Comparison of ENCODE assay signal across 1 cellular context in the genomic region with DNA sequence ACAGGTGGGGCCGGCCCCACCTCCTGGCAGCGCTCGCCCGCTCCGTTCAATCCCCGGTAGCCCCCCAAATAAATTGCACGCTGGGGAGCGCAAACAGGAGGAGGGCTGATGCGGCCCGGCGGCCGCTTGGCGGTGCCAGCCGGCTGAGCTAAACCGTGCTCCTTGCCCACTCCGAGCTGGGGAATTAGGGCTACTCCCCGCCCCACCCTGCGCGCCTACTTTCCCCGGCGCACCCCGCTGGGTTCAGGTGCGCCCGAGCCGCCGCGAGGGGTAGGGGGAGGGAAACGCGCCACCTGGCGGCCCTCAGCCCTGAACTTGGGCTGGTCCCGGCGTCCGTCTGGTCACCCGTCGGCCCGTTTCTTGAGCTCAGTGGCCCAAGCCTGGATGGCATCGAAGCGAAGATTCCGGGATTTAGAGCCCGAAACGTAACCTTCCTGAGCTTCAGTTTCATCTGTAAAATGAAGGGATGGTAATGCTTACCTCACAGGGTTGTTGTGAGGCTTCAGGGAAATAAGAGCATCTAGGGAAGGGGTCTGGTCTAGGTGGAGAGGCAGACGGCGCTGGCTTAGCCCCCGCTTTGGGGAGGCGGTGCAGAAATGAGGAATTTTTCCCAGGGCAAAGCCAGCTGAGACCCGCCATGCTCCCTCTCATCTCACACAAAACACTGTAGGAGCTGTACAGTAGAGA.
TF ChIP-seq lines count a peak whose summit lies in the region.

No MANE protein-coding gene starts in this region.

TF ChIP-seq in K562, 482 proteins besides CTCF, POLR2A, EP300 and RAD21 (continued from another document and continues in another):
- TF ChIP-seq, protein P1, sequence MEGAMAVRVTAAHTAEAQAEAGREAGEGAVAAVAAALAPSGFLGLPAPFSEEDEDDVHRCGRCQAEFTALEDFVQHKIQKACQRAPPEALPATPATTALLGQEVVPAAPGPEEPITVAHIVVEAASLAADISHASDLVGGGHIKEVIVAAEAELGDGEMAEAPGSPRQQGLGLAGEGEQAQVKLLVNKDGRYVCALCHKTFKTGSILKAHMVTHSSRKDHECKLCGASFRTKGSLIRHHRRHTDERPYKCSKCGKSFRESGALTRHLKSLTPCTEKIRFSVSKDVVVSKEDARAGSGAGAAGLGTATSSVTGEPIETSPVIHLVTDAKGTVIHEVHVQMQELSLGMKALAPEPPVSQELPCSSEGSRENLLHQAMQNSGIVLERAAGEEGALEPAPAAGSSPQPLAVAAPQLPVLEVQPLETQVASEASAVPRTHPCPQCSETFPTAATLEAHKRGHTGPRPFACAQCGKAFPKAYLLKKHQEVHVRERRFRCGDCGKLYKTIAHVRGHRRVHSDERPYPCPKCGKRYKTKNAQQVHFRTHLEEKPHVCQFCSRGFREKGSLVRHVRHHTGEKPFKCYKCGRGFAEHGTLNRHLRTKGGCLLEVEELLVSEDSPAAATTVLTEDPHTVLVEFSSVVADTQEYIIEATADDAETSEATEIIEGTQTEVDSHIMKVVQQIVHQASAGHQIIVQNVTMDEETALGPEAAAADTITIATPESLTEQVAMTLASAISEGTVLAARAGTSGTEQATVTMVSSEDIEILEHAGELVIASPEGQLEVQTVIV (CRISPR knock-in tag; IDR thresholded peaks at IDR 0.05; ENCODE audit: borderline replicate concordance) = no peak
- TF ChIP-seq SMARCC2 (IDR thresholded peaks at IDR 0.05; ENCODE audit: low read depth) (no peak), ZNF282 (CRISPR knock-in tag; IDR thresholded peaks at IDR 0.05) (no peak), ZBTB8A (IDR thresholded peaks at IDR 0.05; ENCODE audit: partially characterized antibody) (no peak), NCOA6 (IDR thresholded peaks at IDR 0.05) (0 out of 2 replicates have a peak, but pooled peaks have one; percentile 62), WHSC1 (IDR thresholded peaks at IDR 0.05; ENCODE audit: low read length) (no peak), HNRNPH1 (optimal IDR thresholded peaks at IDR 0.05; ENCODE audit: low read depth, low read length) (no peak), HNRNPLL (IDR thresholded peaks at IDR 0.05; ENCODE audit: low read depth, low read length, poor library complexity, severe bottlenecking) (no peak), ASH1L (IDR thresholded peaks at IDR 0.05; ENCODE audit: borderline replicate concordance, low read depth, partially characterized antibody) (no peak), BRD4 (IDR thresholded peaks at IDR 0.05) (no peak), PCBP2 (IDR thresholded peaks at IDR 0.05; ENCODE audit: low read depth, low read length, poor library complexity, severe bottlenecking) (no peak), NUFIP1 (IDR thresholded peaks at IDR 0.05; ENCODE audit: partially characterized antibody) (no peak), SMARCA5 (IDR thresholded peaks at IDR 0.05) (no peak), JUNB (CRISPR knock-in tag; conservative IDR thresholded peaks at IDR 0.05) (no peak), HNRNPK (IDR thresholded peaks at IDR 0.05; ENCODE audit: low read depth, low read length, poor library complexity, severe bottlenecking) (no peak), ZNF212 (CRISPR knock-in tag; IDR thresholded peaks at IDR 0.05) (no peak), RFX1 (IDR thresholded peaks at IDR 0.05) (no peak), DDX20 (tag; IDR thresholded peaks at IDR 0.05; ENCODE audit: low read depth) (no peak), ARNT (IDR thresholded peaks at IDR 0.05) (no peak), BRCA1 (IDR thresholded peaks at IDR 0.05) (no peak), BRCA1 (CRISPR knock-in tag; IDR thresholded peaks at IDR 0.05) (no peak), TEAD1 (CRISPR knock-in tag; IDR thresholded peaks at IDR 0.05) (peak; percentile 4 to 9; a peak in 1 of 4 replicates), NELFE (IDR thresholded peaks at IDR 0.05; ENCODE audit: insufficient read depth, insufficient read length) (no peak), ZNF224 (CRISPR knock-in tag; IDR thresholded peaks at IDR 0.05) (no peak), ZNF12 (CRISPR knock-in tag; IDR thresholded peaks at IDR 0.05) (no peak), CEBPG (CRISPR knock-in tag; IDR thresholded peaks at IDR 0.05) (no peak), CEBPG (tag; conservative IDR thresholded peaks at IDR 0.05 in 1 of 2, IDR thresholded peaks at IDR 0.05 in 1 of 2) (no peak), CBX8 (IDR thresholded peaks at IDR 0.05; ENCODE audit: borderline replicate concordance, extremely low read depth, low read depth, low read length, poor library complexity, severe bottlenecking) (no peak), ZNF699 (CRISPR knock-in tag; IDR thresholded peaks at IDR 0.05; ENCODE audit: insufficient replicate concordance) (no peak), CBFB (CRISPR knock-in tag; IDR thresholded peaks at IDR 0.05) (no peak), PML (IDR thresholded peaks at IDR 0.05; ENCODE audit: low read length) (no peak), MEF2D (tag; conservative IDR thresholded peaks at IDR 0.05; ENCODE audit: low read depth) (no peak), GABPB1 (CRISPR knock-in tag; IDR thresholded peaks at IDR 0.05) (peak; percentile 67; the same call in 1 of the 2 replicates), PCBP1 (IDR thresholded peaks at IDR 0.05; ENCODE audit: low read depth, low read length, poor library complexity, severe bottlenecking) (peak; percentile 90), CBX5 (IDR thresholded peaks at IDR 0.05; ENCODE audit: borderline replicate concordance, low read depth) (no peak), ZNF644 (tag; IDR thresholded peaks at IDR 0.05; ENCODE audit: low read depth) (no peak), MAFG (tag; conservative IDR thresholded peaks at IDR 0.05) (no peak), SIN3B (IDR thresholded peaks at IDR 0.05; ENCODE audit: low read depth) (no peak), GATAD2B (IDR thresholded peaks at IDR 0.05; ENCODE audit: borderline replicate concordance) (no peak), ZNF174 (CRISPR knock-in tag; IDR thresholded peaks at IDR 0.05) (no peak)
- TF ChIP-seq, protein P2, sequence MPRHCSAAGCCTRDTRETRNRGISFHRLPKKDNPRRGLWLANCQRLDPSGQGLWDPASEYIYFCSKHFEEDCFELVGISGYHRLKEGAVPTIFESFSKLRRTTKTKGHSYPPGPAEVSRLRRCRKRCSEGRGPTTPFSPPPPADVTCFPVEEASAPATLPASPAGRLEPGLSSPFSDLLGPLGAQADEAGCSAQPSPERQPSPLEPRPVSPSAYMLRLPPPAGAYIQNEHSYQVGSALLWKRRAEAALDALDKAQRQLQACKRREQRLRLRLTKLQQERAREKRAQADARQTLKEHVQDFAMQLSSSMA (CRISPR knock-in tag; IDR thresholded peaks at IDR 0.05) = no peak
- TF ChIP-seq, protein P3, sequence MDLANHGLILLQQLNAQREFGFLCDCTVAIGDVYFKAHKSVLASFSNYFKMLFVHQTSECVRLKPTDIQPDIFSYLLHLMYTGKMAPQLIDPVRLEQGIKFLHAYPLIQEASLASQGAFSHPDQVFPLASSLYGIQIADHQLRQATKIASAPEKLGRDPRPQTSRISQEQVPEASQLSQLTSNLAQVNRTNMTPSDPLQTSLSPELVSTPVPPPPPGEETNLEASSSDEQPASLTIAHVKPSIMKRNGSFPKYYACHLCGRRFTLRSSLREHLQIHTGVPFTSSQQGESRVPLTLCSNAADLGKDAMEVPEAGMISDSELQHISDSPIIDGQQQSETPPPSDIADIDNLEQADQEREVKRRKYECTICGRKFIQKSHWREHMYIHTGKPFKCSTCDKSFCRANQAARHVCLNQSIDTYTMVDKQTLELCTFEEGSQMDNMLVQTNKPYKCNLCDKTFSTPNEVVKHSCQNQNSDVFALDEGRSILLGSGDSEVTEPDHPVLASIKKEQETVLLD (IDR thresholded peaks at IDR 0.05) = peak; percentile 86
- TF ChIP-seq, protein P4, sequence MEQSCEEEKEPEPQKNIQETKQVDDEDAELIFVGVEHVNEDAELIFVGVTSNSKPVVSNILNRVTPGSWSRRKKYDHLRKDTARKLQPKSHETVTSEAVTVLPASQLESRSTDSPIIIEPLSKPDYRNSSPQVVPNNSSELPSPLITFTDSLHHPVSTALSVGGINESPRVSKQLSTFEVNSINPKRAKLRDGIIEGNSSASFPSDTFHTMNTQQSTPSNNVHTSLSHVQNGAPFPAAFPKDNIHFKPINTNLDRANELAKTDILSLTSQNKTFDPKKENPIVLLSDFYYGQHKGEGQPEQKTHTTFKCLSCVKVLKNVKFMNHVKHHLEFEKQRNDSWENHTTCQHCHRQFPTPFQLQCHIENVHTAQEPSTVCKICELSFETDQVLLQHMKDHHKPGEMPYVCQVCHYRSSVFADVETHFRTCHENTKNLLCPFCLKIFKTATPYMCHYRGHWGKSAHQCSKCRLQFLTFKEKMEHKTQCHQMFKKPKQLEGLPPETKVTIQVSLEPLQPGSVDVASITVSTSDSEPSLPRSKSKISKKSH (CRISPR knock-in tag; IDR thresholded peaks at IDR 0.05) = no peak
- TF ChIP-seq, protein P5, sequence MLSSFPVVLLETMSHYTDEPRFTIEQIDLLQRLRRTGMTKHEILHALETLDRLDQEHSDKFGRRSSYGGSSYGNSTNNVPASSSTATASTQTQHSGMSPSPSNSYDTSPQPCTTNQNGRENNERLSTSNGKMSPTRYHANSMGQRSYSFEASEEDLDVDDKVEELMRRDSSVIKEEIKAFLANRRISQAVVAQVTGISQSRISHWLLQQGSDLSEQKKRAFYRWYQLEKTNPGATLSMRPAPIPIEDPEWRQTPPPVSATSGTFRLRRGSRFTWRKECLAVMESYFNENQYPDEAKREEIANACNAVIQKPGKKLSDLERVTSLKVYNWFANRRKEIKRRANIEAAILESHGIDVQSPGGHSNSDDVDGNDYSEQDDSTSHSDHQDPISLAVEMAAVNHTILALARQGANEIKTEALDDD (IDR thresholded peaks at IDR 0.05) = no peak; the same call in 1 of the 2 replicates
- TF ChIP-seq, protein P6, sequence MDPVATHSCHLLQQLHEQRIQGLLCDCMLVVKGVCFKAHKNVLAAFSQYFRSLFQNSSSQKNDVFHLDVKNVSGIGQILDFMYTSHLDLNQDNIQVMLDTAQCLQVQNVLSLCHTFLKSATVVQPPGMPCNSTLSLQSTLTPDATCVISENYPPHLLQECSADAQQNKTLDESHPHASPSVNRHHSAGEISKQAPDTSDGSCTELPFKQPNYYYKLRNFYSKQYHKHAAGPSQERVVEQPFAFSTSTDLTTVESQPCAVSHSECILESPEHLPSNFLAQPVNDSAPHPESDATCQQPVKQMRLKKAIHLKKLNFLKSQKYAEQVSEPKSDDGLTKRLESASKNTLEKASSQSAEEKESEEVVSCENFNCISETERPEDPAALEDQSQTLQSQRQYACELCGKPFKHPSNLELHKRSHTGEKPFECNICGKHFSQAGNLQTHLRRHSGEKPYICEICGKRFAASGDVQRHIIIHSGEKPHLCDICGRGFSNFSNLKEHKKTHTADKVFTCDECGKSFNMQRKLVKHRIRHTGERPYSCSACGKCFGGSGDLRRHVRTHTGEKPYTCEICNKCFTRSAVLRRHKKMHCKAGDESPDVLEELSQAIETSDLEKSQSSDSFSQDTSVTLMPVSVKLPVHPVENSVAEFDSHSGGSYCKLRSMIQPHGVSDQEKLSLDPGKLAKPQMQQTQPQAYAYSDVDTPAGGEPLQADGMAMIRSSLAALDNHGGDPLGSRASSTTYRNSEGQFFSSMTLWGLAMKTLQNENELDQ (CRISPR knock-in tag; IDR thresholded peaks at IDR 0.05; ENCODE audit: borderline replicate concordance) = no peak
- TF ChIP-seq, protein P7, sequence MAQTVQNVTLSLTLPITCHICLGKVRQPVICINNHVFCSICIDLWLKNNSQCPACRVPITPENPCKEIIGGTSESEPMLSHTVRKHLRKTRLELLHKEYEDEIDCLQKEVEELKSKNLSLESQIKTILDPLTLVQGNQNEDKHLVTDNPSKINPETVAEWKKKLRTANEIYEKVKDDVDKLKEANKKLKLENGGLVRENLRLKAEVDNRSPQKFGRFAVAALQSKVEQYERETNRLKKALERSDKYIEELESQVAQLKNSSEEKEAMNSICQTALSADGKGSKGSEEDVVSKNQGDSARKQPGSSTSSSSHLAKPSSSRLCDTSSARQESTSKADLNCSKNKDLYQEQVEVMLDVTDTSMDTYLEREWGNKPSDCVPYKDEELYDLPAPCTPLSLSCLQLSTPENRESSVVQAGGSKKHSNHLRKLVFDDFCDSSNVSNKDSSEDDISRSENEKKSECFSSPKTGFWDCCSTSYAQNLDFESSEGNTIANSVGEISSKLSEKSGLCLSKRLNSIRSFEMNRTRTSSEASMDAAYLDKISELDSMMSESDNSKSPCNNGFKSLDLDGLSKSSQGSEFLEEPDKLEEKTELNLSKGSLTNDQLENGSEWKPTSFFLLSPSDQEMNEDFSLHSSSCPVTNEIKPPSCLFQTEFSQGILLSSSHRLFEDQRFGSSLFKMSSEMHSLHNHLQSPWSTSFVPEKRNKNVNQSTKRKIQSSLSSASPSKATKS (CRISPR knock-in tag; IDR thresholded peaks at IDR 0.05) = no peak
